ENCODE assay signal across 31 cellular contexts in the genomic region with DNA sequence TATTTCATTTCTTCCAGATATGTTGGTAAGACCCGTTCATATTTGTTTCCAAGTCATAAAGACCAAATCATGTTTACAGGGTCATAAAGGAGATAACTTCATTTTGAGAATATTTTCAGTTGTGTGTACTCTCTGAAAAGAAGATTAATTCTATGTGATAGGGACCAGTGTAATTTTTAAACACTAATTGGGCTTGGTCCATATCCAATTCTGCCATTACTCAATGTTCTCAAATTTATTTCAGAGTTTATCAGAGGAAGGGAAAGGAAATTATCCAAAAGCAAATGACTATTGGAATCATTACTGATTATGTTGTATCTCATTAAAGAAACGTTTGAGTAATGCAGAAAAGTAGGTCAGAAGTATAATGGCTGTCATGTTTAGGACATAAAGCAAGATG.
"Had no signal": no experiment of that assay in that cellular context is flagged by ENCODE, and none has a peak within 500 bp of the region (broad histone marks: within the 10 kb centered on the region; RNA-seq: fewer than 3 reads in every experiment).

No MANE protein-coding gene starts in this region.

- H3K27ac Mint-ChIP-seq: activated B cell treated with CpG ODN at 0.5 μM for 24 hours; activated CD8-positive, alpha-beta T cell treated with anti-CD3 and anti-CD28 coated beads for 36 hours; activated naive CD8-positive, alpha-beta T cell; activated T-helper 17 cell treated with anti-CD3 and anti-CD28 coated beads, Interleukin-2, amount 50 U/mL, for 72 hours; dendritic cell treated with granulocyte-macrophage colony-stimulating factor and Interleukin-4, amounts not matched to agents 40 ng/mL and 50 ng/mL, for 4 days; endodermal cell; T-helper 17 cell; T-helper 2 cell treated with Interferon-gamma antibody and Interleukin-4, amounts not matched to agents 5 μg/mL and 100 μg/mL, for 36 hours had no signal

- H3K4me3 ChIP-seq: adrenal gland, body of pancreas, colonic mucosa, dorsolateral prefrontal cortex had no signal

- H3K4me1 Mint-ChIP-seq: activated T-helper 17 cell treated with anti-CD3 and anti-CD28 coated beads, Interleukin-2, amount 50 U/mL, for 72 hours; endodermal cell; T-helper 17 cell had no signal

- H3K9me3 ChIP-seq: adrenal gland, body of pancreas, colonic mucosa had no signal

- H3K27ac ChIP-seq: adrenal gland, body of pancreas, colonic mucosa, dorsolateral prefrontal cortex, WERI-Rb-1 had no signal

- DNase-seq: activated B cell treated with CpG ODN at 0.5 μM for 24 hours; activated CD4-positive, alpha-beta T cell treated with anti-CD3 and anti-CD28 coated beads for 48 hours; activated CD4-positive, alpha-beta T cell treated with anti-CD3 and anti-CD28 coated beads, Interleukin-2, amount 50 U/mL, for 1 hour; activated CD4-positive, alpha-beta T cell treated with anti-CD3 and anti-CD28 coated beads, Interleukin-2, amount 50 U/mL, for 48 hours; activated CD8-positive, alpha-beta memory T cell treated with anti-CD3 and anti-CD28 coated beads for 24 hours; activated CD8-positive, alpha-beta T cell treated with anti-CD3 and anti-CD28 coated beads for 36 hours; activated effector memory CD4-positive, alpha-beta T cell treated with Interleukin-2 at 50 U/mL for 16 hours; activated gamma-delta T cell treated with Interleukin-2 at 50 U/mL for 16 hours; activated naive CD4-positive, alpha-beta T cell treated with anti-CD3 and anti-CD28 coated beads, Interleukin-2, amount 50 U/mL, for 16 hours; activated naive CD4-positive, alpha-beta T cell treated with Interleukin-2 at 50 U/mL for 16 hours; activated T-cell treated with anti-CD3 and anti-CD28 coated beads, Interleukin-2, amount 50 U/mL, for 4 hours; adrenal gland; amygdala; aorta; body of pancreas; central memory CD4-positive, alpha-beta T cell; cerebellar nuclear complex; colonic mucosa; dorsolateral prefrontal cortex; effector memory CD4-positive, alpha-beta T cell; endodermal cell; foreskin fibroblast; head of caudate nucleus; T-helper 17 cell; T1000; WERI-Rb-1 had no signal

- FAIRE-seq: frontal cortex had no signal

- H3K27me3 Mint-ChIP-seq: activated B cell treated with CpG ODN at 0.5 μM for 24 hours; dendritic cell treated with granulocyte-macrophage colony-stimulating factor and Interleukin-4, amounts not matched to agents 40 ng/mL and 50 ng/mL, for 4 days had no signal

- H3K4me3 Mint-ChIP-seq: activated B cell treated with CpG ODN at 0.5 μM for 24 hours; activated CD8-positive, alpha-beta T cell treated with anti-CD3 and anti-CD28 coated beads for 36 hours; activated naive CD8-positive, alpha-beta T cell; activated T-cell treated with anti-CD3 and anti-CD28 coated beads, Interleukin-2, amount 50 U/mL, for 4 hours; activated T-helper 17 cell treated with anti-CD3 and anti-CD28 coated beads, Interleukin-2, amount 50 U/mL, for 72 hours; dendritic cell treated with granulocyte-macrophage colony-stimulating factor and Interleukin-4, amounts not matched to agents 40 ng/mL and 50 ng/mL, for 4 days; endodermal cell; T-helper 17 cell; T-helper 2 cell treated with Interferon-gamma antibody and Interleukin-4, amounts not matched to agents 5 μg/mL and 100 μg/mL, for 36 hours had no signal

- H3K4me1 ChIP-seq: adrenal gland, body of pancreas, colonic mucosa had no signal

- H3K36me3 ChIP-seq: adrenal gland, colonic mucosa, WERI-Rb-1 had no signal

- H3K9me3 Mint-ChIP-seq: activated CD8-positive, alpha-beta T cell treated with anti-CD3 and anti-CD28 coated beads for 36 hours; activated T-cell treated with anti-CD3 and anti-CD28 coated beads, Interleukin-2, amount 50 U/mL, for 4 hours; activated T-helper 17 cell treated with anti-CD3 and anti-CD28 coated beads, Interleukin-2, amount 50 U/mL, for 72 hours; dendritic cell treated with granulocyte-macrophage colony-stimulating factor and Interleukin-4, amounts not matched to agents 40 ng/mL and 50 ng/mL, for 4 days; T-helper 2 cell treated with Interferon-gamma antibody and Interleukin-4, amounts not matched to agents 5 μg/mL and 100 μg/mL, for 36 hours had no signal

- H3K27me3 ChIP-seq: adrenal gland, body of pancreas, colonic mucosa, dorsolateral prefrontal cortex had no signal
